In the genomic region with DNA sequence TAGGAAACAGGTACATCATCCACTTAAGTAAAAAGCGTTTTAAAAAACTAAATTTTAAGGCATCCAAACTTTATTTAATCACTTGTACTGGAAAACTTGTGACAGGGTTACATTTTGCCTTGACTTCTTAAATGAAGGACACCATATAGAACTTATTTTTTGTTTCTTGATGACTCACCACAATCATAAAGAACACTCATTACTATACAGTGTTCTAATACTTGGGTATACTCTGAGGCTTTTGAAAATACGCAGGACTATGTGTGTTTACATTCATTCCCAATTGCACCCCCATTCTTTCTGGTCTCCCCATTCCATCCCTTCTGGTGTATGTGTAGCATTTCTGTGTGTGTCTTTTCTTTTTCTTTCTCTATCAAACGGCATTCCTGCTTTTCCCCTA, we compare ENCODE assay signal across 24 cellular contexts.
DNase-seq lines count a peak whose midpoint lies in the region; ATAC-seq and TF ChIP-seq lines count a peak whose summit lies in the region.
"Had no signal": no experiment of that assay in that cellular context is flagged by ENCODE, and none has a peak within 500 bp of the region (broad histone marks: within the 10 kb centered on the region; RNA-seq: fewer than 3 reads in every experiment).

No MANE protein-coding gene starts in this region.

- TF ChIP-seq CTCF in HFFc6 (IDR thresholded peaks at IDR 0.05) (no peak), dorsolateral prefrontal cortex (IDR thresholded peaks at IDR 0.05 in 54 of 56, conservative IDR thresholded peaks at IDR 0.05 in 2 of 56; ENCODE audit: low read depth in 1 of 56, partially characterized antibody in 56 of 56) (no peak)

- H3K27ac ChIP-seq in dorsolateral prefrontal cortex = no peak overlapping the region
- H3K27ac ChIP-seq: 22Rv1; BLaER1 treated with 17β-estradiol and CSF1 and Interleukin-3, amounts not matched to agents 10 nM and 100 nM; Peyer's patch; SJCRH30 had no signal

- CTCF ChIA-PET in activated naive CD4-positive, alpha-beta T cell treated with anti-CD3 and anti-CD28 coated beads, Interleukin-2, amount 10 ng/mL, durations not matched to agents 7 days and 5 days (lab: Charles Lee) = no interaction called here

- H3K4me3 ChIP-seq in dorsolateral prefrontal cortex = no peak overlapping the region
- H3K4me3 ChIP-seq: BLaER1 treated with 17β-estradiol and CSF1 and Interleukin-3, amounts not matched to agents 10 nM and 100 nM; Peyer's patch; SJCRH30 had no signal

- peak; percentile 44 for ATAC-seq in activated T-helper 17 cell treated with anti-CD3 and anti-CD28 coated beads, Interleukin-2, amount 50 U/mL, for 72 hours (replicated peaks)
- peak; percentile 65 for ATAC-seq in stimulated activated effector memory CD8-positive, alpha-beta T cell treated with anti-CD3 and anti-CD28 coated beads, Interleukin-12 subunit alpha, Interleukin-12 subunit beta, amount 100 ng/mL, for 72 hours

- H3K9me3 Mint-ChIP-seq in T-helper 1 cell treated with Interleukin-12 subunit alpha and Interleukin-12 subunit beta and Interleukin-4 antibody, amounts not matched to agents 30 μg/mL and 1 μg/mL, for 36 hours = no peaks in the 10 kb centered on the region
- H3K9me3 Mint-ChIP-seq in activated naive CD4-positive, alpha-beta T cell treated with anti-CD3 and anti-CD28 coated beads, Interleukin-2, amount 10 ng/mL, durations not matched to agents 7 days and 5 days = no peaks in the 10 kb centered on the region
- no peaks in the 10 kb centered on the region for H3K9me3 Mint-ChIP-seq in activated T-helper 17 cell treated with anti-CD3 and anti-CD28 coated beads, Interleukin-2, amount 50 U/mL, for 72 hours
- H3K9me3 Mint-ChIP-seq in stimulated activated effector memory CD8-positive, alpha-beta T cell treated with anti-CD3 and anti-CD28 coated beads, Interleukin-12 subunit alpha, Interleukin-12 subunit beta, amount 100 ng/mL, for 72 hours = no peaks in the 10 kb centered on the region
- no peaks in the 10 kb centered on the region for H3K9me3 Mint-ChIP-seq in HFFc6
- H3K9me3 Mint-ChIP-seq: CD8-positive, alpha-beta memory T cell had no signal

- H3K27ac Mint-ChIP-seq in T-helper 1 cell treated with Interleukin-12 subunit alpha and Interleukin-12 subunit beta and Interleukin-4 antibody, amounts not matched to agents 30 μg/mL and 1 μg/mL, for 36 hours = peak overlapping the region; percentile 67
- H3K27ac Mint-ChIP-seq in activated naive CD4-positive, alpha-beta T cell treated with anti-CD3 and anti-CD28 coated beads, Interleukin-2, amount 10 ng/mL, durations not matched to agents 7 days and 5 days = peak overlapping the region; percentile 3
- H3K27ac Mint-ChIP-seq in activated T-helper 17 cell treated with anti-CD3 and anti-CD28 coated beads, Interleukin-2, amount 50 U/mL, for 72 hours = peak overlapping the region; percentile 32
- H3K27ac Mint-ChIP-seq in stimulated activated effector memory CD8-positive, alpha-beta T cell treated with anti-CD3 and anti-CD28 coated beads, Interleukin-12 subunit alpha, Interleukin-12 subunit beta, amount 100 ng/mL, for 72 hours = no peak overlapping the region
- H3K27ac Mint-ChIP-seq in HFFc6 = no peak overlapping the region

- peaks cover 37% of the 10 kb centered on the region for H3K4me1 Mint-ChIP-seq in T-helper 1 cell treated with Interleukin-12 subunit alpha and Interleukin-12 subunit beta and Interleukin-4 antibody, amounts not matched to agents 30 μg/mL and 1 μg/mL, for 36 hours (ENCODE audit: low read depth)
- H3K4me1 Mint-ChIP-seq in activated naive CD4-positive, alpha-beta T cell treated with anti-CD3 and anti-CD28 coated beads, Interleukin-2, amount 10 ng/mL, durations not matched to agents 7 days and 5 days = peaks cover 25% of the 10 kb centered on the region
- H3K4me1 Mint-ChIP-seq in activated T-helper 17 cell treated with anti-CD3 and anti-CD28 coated beads, Interleukin-2, amount 50 U/mL, for 72 hours = peaks cover 14% of the 10 kb centered on the region
- peaks cover 45% of the 10 kb centered on the region for H3K4me1 Mint-ChIP-seq in stimulated activated effector memory CD8-positive, alpha-beta T cell treated with anti-CD3 and anti-CD28 coated beads, Interleukin-12 subunit alpha, Interleukin-12 subunit beta, amount 100 ng/mL, for 72 hours
- peaks cover 11% of the 10 kb centered on the region for H3K4me1 Mint-ChIP-seq in HFFc6 (ENCODE audit: low read depth)

- H3K4me3 Mint-ChIP-seq in T-helper 1 cell treated with Interleukin-12 subunit alpha and Interleukin-12 subunit beta and Interleukin-4 antibody, amounts not matched to agents 30 μg/mL and 1 μg/mL, for 36 hours = no peak overlapping the region
- no peak overlapping the region for H3K4me3 Mint-ChIP-seq in activated naive CD4-positive, alpha-beta T cell treated with anti-CD3 and anti-CD28 coated beads, Interleukin-2, amount 10 ng/mL, durations not matched to agents 7 days and 5 days
- H3K4me3 Mint-ChIP-seq in activated T-helper 17 cell treated with anti-CD3 and anti-CD28 coated beads, Interleukin-2, amount 50 U/mL, for 72 hours = no peak overlapping the region
- H3K4me3 Mint-ChIP-seq in stimulated activated effector memory CD8-positive, alpha-beta T cell treated with anti-CD3 and anti-CD28 coated beads, Interleukin-12 subunit alpha, Interleukin-12 subunit beta, amount 100 ng/mL, for 72 hours = no peak overlapping the region
- H3K4me3 Mint-ChIP-seq in HFFc6 = no peak overlapping the region

- DNase-seq in T-helper 1 cell = no peak
- DNase-seq in activated naive CD4-positive, alpha-beta T cell treated with anti-CD3 and anti-CD28 coated beads, Interleukin-2, amount 10 ng/mL, durations not matched to agents 7 days and 5 days = no peak
- no peak for DNase-seq in activated naive CD4-positive, alpha-beta T cell treated with Interleukin-2 at 50 U/mL for 16 hours
- no peak for DNase-seq in stimulated activated effector memory CD8-positive, alpha-beta T cell treated with anti-CD3 and anti-CD28 coated beads, Interleukin-12 subunit alpha, Interleukin-12 subunit beta, amount 100 ng/mL, for 72 hours (ENCODE audit: low spot score in 2 of 2)
- no peak for DNase-seq in HFFc6
- no peak for DNase-seq in dorsolateral prefrontal cortex
- DNase-seq: Calu3; CD8-positive, alpha-beta memory T cell; DMS153; GOT3; HCEC 1CT; NCI-H1105; NCI-H146; NCI-H2029; NCI-H226; NCI-H510A treated with DMSO at 0.1 percent for 48 hours; NCI-H748 treated with DMSO at 0.1 percent for 48 hours; NK-92 treated with Interleukin-12 subunit alpha and Interleukin-12 subunit beta, amount 100 ng/mL, for 24 hours; Peyer's patch; SJCRH30 had no signal

- peaks cover 24% of the 10 kb centered on the region for H3K36me3 Mint-ChIP-seq in T-helper 1 cell treated with Interleukin-12 subunit alpha and Interleukin-12 subunit beta and Interleukin-4 antibody, amounts not matched to agents 30 μg/mL and 1 μg/mL, for 36 hours (ENCODE audit: low read depth)
- H3K36me3 Mint-ChIP-seq in activated naive CD4-positive, alpha-beta T cell treated with anti-CD3 and anti-CD28 coated beads, Interleukin-2, amount 10 ng/mL, durations not matched to agents 7 days and 5 days = peaks cover 20% of the 10 kb centered on the region
- H3K36me3 Mint-ChIP-seq in activated T-helper 17 cell treated with anti-CD3 and anti-CD28 coated beads, Interleukin-2, amount 50 U/mL, for 72 hours (ENCODE audit: low read depth) = peaks cover 25% of the 10 kb centered on the region
- peaks cover 7% of the 10 kb centered on the region for H3K36me3 Mint-ChIP-seq in stimulated activated effector memory CD8-positive, alpha-beta T cell treated with anti-CD3 and anti-CD28 coated beads, Interleukin-12 subunit alpha, Interleukin-12 subunit beta, amount 100 ng/mL, for 72 hours
- H3K36me3 Mint-ChIP-seq in HFFc6 (ENCODE audit: low read depth) = no peaks in the 10 kb centered on the region

- H3K27me3 Mint-ChIP-seq in T-helper 1 cell treated with Interleukin-12 subunit alpha and Interleukin-12 subunit beta and Interleukin-4 antibody, amounts not matched to agents 30 μg/mL and 1 μg/mL, for 36 hours (ENCODE audit: low read depth) = no peaks in the 10 kb centered on the region
- H3K27me3 Mint-ChIP-seq in activated naive CD4-positive, alpha-beta T cell treated with anti-CD3 and anti-CD28 coated beads, Interleukin-2, amount 10 ng/mL, durations not matched to agents 7 days and 5 days = no peaks in the 10 kb centered on the region
- H3K27me3 Mint-ChIP-seq in activated T-helper 17 cell treated with anti-CD3 and anti-CD28 coated beads, Interleukin-2, amount 50 U/mL, for 72 hours = no peaks in the 10 kb centered on the region
- no peaks in the 10 kb centered on the region for H3K27me3 Mint-ChIP-seq in HFFc6 (ENCODE audit: insufficient read depth)
- H3K27me3 Mint-ChIP-seq: CD8-positive, alpha-beta memory T cell had no signal

- H3K27me3 ChIP-seq in dorsolateral prefrontal cortex = no peaks in the 10 kb centered on the region
- H3K27me3 ChIP-seq: BLaER1 treated with 17β-estradiol and CSF1 and Interleukin-3, amounts not matched to agents 10 nM and 100 nM; Peyer's patch; SJCRH30 had no signal

- intact Hi-C loops in dorsolateral prefrontal cortex (cut with DNase I) = no loop called here

Comparison
In these comparisons a context has a peak if more than half of its experiments do, and no peak if none do; other contexts are left out.
1. H3K27ac Mint-ChIP-seq: peak in T-helper 1 cell treated with Interleukin-12 subunit alpha and Interleukin-12 subunit beta and Interleukin-4 antibody, amounts not matched to agents 30 μg/mL and 1 μg/mL, for 36 hours (single experiment), activated naive CD4-positive, alpha-beta T cell treated with anti-CD3 and anti-CD28 coated beads, Interleukin-2, amount 10 ng/mL, durations not matched to agents 7 days and 5 days (single experiment) and activated T-helper 17 cell treated with anti-CD3 and anti-CD28 coated beads, Interleukin-2, amount 50 U/mL, for 72 hours (single experiment); none in stimulated activated effector memory CD8-positive, alpha-beta T cell treated with anti-CD3 and anti-CD28 coated beads, Interleukin-12 subunit alpha, Interleukin-12 subunit beta, amount 100 ng/mL, for 72 hours (single experiment) and HFFc6 (single experiment).